Comparison of ENCODE assay signal across 9 cellular contexts in genomic region chr4:152458801-152459302, GRCh38.
DNase-seq lines count a peak whose midpoint lies in the region; ATAC-seq and TF ChIP-seq lines count a peak whose summit lies in the region.
"Had no signal": no experiment of that assay in that cellular context is flagged by ENCODE, and none has a peak within 500 bp of the region (broad histone marks: within the 10 kb centered on the region; RNA-seq: fewer than 3 reads in every experiment).

No MANE protein-coding gene starts in this region.

- WGBS in spleen, 5 donors, result 32 to 66% (median 42%) methylated on average over 1 of the region's 1 CpG

- CTCF ChIA-PET in activated CD8-positive, alpha-beta memory T cell treated with anti-CD3 and anti-CD28 coated beads, Interleukin-2, amount 10 ng/mL, durations not matched to agents 7 days and 5 days (lab: Charles Lee), result interaction anchor here (0.7 to 1.7 kb wide), 9 partner anchors 28 to 1094 kb away, joined by 3 to 16 read pairs (median 3); partner anchors contain the start of gene FBXW7

- ATAC-seq in activated CD8-positive, alpha-beta memory T cell treated with anti-CD3 and anti-CD28 coated beads, Interleukin-2, amount 10 ng/mL, durations not matched to agents 7 days and 5 days, result peak; percentile 81
- ATAC-seq in HG03378 (IDR thresholded peaks at IDR 0.05; ENCODE audit: unreplicated experiment) (peak; percentile 42), HG03045 (IDR thresholded peaks at IDR 0.05; ENCODE audit: unreplicated experiment) (no peak)

- intact Hi-C loops in spleen (cut with DNase I; ENCODE audit: low total_unique reads), result no loop called here

- H3K9me3 ChIP-seq in spleen, result no peaks in the 10 kb centered on the region

- H3K4me1 ChIP-seq in spleen, result peaks cover 35 to 88% (median 59%) of the 10 kb centered on the region in 6 donors

- peaks cover 13% of the 10 kb centered on the region for H3K36me3 Mint-ChIP-seq in activated CD8-positive, alpha-beta memory T cell treated with anti-CD3 and anti-CD28 coated beads, Interleukin-2, amount 10 ng/mL, durations not matched to agents 7 days and 5 days
- H3K36me3 Mint-ChIP-seq in activated naive CD8-positive, alpha-beta T cell, result peaks cover 6% of the 10 kb centered on the region

- peak overlapping the region in 6 of 8 donors; percentile 1 to 76 (median 60) for H3K27ac ChIP-seq in spleen
- no peak overlapping the region for H3K27ac ChIP-seq in brain microvascular endothelial cell

- peak; percentile 47 for DNase-seq in activated CD8-positive, alpha-beta memory T cell treated with anti-CD3 and anti-CD28 coated beads, Interleukin-2, amount 10 ng/mL, durations not matched to agents 7 days and 5 days
- no peak for DNase-seq in activated CD8-positive, alpha-beta memory T cell treated with anti-CD3 and anti-CD28 coated beads for 24 hours
- no peak for DNase-seq in spleen
- no peak for DNase-seq in SHP77 treated with DMSO at 0.1 percent for 48 hours (lab: John Stamatoyannopoulos, UW)
- DNase-seq in brain microvascular endothelial cell, result no peak
- DNase-seq: kidney glomerular epithelial cell had no signal

- no peak for TF ChIP-seq CTCF in spleen (IDR thresholded peaks at IDR 0.05 in 8 of 11, conservative IDR thresholded peaks at IDR 0.05 in 3 of 11)
- no peak for TF ChIP-seq CTCF in brain microvascular endothelial cell (IDR thresholded peaks at IDR 0.05; ENCODE audit: low read depth, low read length, missing control alignments)

- H3K9me3 Mint-ChIP-seq in activated CD8-positive, alpha-beta memory T cell treated with anti-CD3 and anti-CD28 coated beads, Interleukin-2, amount 10 ng/mL, durations not matched to agents 7 days and 5 days (ENCODE audit: low read depth), result no peaks in the 10 kb centered on the region
- H3K9me3 Mint-ChIP-seq in activated naive CD8-positive, alpha-beta T cell (ENCODE audit: low read depth), result no peaks in the 10 kb centered on the region

- H3K4me3 ChIP-seq in spleen (no peak overlapping the region), brain microvascular endothelial cell (ENCODE audit: low read depth, low read length) (no peak overlapping the region)

- H3K27me3 Mint-ChIP-seq in activated CD8-positive, alpha-beta memory T cell treated with anti-CD3 and anti-CD28 coated beads, Interleukin-2, amount 10 ng/mL, durations not matched to agents 7 days and 5 days, result no peaks in the 10 kb centered on the region
- H3K27me3 Mint-ChIP-seq in activated naive CD8-positive, alpha-beta T cell, result no peaks in the 10 kb centered on the region

- H3K36me3 ChIP-seq in spleen, result no peaks in the 10 kb centered on the region
- no peaks in the 10 kb centered on the region for H3K36me3 ChIP-seq in brain microvascular endothelial cell (replicated peaks)

- no peaks in the 10 kb centered on the region for H3K27me3 ChIP-seq in spleen (replicated peaks in 1 of 7)
- no peaks in the 10 kb centered on the region for H3K27me3 ChIP-seq in brain microvascular endothelial cell (replicated peaks)

- no peak for TF ChIP-seq POLR2A in spleen (IDR thresholded peaks at IDR 0.05)

- H3K27ac Mint-ChIP-seq in activated CD8-positive, alpha-beta memory T cell treated with anti-CD3 and anti-CD28 coated beads, Interleukin-2, amount 10 ng/mL, durations not matched to agents 7 days and 5 days, result peak overlapping the region; percentile 91
- peak overlapping the region; percentile 74 for H3K27ac Mint-ChIP-seq in activated naive CD8-positive, alpha-beta T cell

- peak overlapping the region; percentile 51 for H3K4me3 Mint-ChIP-seq in activated CD8-positive, alpha-beta memory T cell treated with anti-CD3 and anti-CD28 coated beads, Interleukin-2, amount 10 ng/mL, durations not matched to agents 7 days and 5 days
- no peak overlapping the region for H3K4me3 Mint-ChIP-seq in activated naive CD8-positive, alpha-beta T cell

- in situ Hi-C loops in brain microvascular endothelial cell (cut with HindIII; ENCODE audit: low pct_ligation_motif_present, low sequenced_read_pairs), result no loop called here

- H3K4me1 Mint-ChIP-seq in activated CD8-positive, alpha-beta memory T cell treated with anti-CD3 and anti-CD28 coated beads, Interleukin-2, amount 10 ng/mL, durations not matched to agents 7 days and 5 days, result peaks cover 74% of the 10 kb centered on the region
- H3K4me1 Mint-ChIP-seq in activated naive CD8-positive, alpha-beta T cell (ENCODE audit: low read depth), result peaks cover 67% of the 10 kb centered on the region
